Comparison of ENCODE assay signal across 22 cellular contexts in the genomic region with DNA sequence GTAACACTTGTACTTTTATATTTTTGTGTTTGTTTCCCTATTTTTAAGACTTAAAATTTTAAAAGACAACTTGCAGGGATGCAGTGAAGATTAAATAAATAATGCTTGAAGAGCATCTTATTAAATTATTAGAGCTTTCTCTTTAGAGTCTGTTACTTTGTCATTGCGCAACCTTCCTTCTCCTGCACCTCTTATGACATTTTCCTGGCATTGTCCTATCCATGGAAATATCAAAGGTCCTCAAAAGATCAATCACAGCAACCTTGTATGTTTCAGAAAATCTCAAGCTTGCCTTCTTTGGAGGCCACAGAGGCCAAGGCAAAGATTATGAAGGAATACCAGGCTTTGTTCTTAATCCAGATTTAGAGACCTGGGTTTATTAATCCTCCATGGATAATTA.
DNase-seq lines count a peak whose midpoint lies in the region; ATAC-seq, FAIRE-seq and TF ChIP-seq lines count a peak whose summit lies in the region.
"Had no signal": no experiment of that assay in that cellular context is flagged by ENCODE, and none has a peak within 500 bp of the region (broad histone marks: within the 10 kb centered on the region; RNA-seq: fewer than 3 reads in every experiment).

No MANE protein-coding gene starts in this region.

- TF ChIP-seq RAD21 in HepG2 (CRISPR knock-in tag; IDR thresholded peaks at IDR 0.05) (no peak), IMR-90 (IDR thresholded peaks at IDR 0.05; ENCODE audit: low read length) (no peak), K562 (CRISPR knock-in tag; conservative IDR thresholded peaks at IDR 0.05 in 1 of 2, IDR thresholded peaks at IDR 0.05 in 1 of 2) (no peak)

- no peak for TF ChIP-seq POLR2A in HepG2 (IDR thresholded peaks at IDR 0.05; ENCODE audit: insufficient read depth in 1 of 2, low read depth in 2 of 2, low read length in 2 of 2)
- TF ChIP-seq POLR2A in right lobe of liver (IDR thresholded peaks at IDR 0.05) = no peak
- TF ChIP-seq POLR2A in IMR-90 (IDR thresholded peaks at IDR 0.05; ENCODE audit: low read depth, low read length) = no peak
- no peak for TF ChIP-seq POLR2A in K562 (conservative IDR thresholded peaks at IDR 0.05)

- dilution Hi-C loops in IMR-90 (cut with HindIII; ENCODE audit: low sequenced_read_pairs, unreplicated experiment) = no loop called here

- TF ChIP-seq CTCF in HepG2 (CRISPR knock-in tag; IDR thresholded peaks at IDR 0.05) = no peak
- no peak for TF ChIP-seq CTCF in right lobe of liver (IDR thresholded peaks at IDR 0.05)
- no peak for TF ChIP-seq CTCF in IMR-90 (conservative IDR thresholded peaks at IDR 0.05; ENCODE audit: low read depth, low read length)
- no peak for TF ChIP-seq CTCF in K562 (IDR thresholded peaks at IDR 0.05 in 2 of 3, conservative IDR thresholded peaks at IDR 0.05 in 1 of 3; ENCODE audit: insufficient read depth in 2 of 3, low read depth in 1 of 3, low read length in 3 of 3)

- DNase-seq in HepG2 (ENCODE audit: low spot score) (no peak), right lobe of liver (no peak), IMR-90 (no peak), K562 (ENCODE audit: extremely low read depth in 1 of 4, low spot score in 3 of 4) (no peak), posterior vena cava (ENCODE audit: low spot score) (no peak), mesenteric fat pad (ENCODE audit: low spot score) (no peak)
- DNase-seq: 8988T; ACHN; BE2C; C1 segment of cervical spinal cord; CD4-positive, alpha-beta memory T cell; CD4-positive, CD25-positive, alpha-beta regulatory T cell; CD8-positive, alpha-beta memory T cell; COR-L47; DMS79 treated with DMSO at 0.1 percent for 48 hours; GF-D8 had no signal

- H3K36me3 ChIP-seq in HepG2 (replicated peaks in 1 of 2; ENCODE audit: control insufficient read depth in 1 of 2, insufficient read depth in 2 of 2, low read length in 2 of 2) = no peaks in the 10 kb centered on the region
- no peaks in the 10 kb centered on the region for H3K36me3 ChIP-seq in right lobe of liver
- no peaks in the 10 kb centered on the region for H3K36me3 ChIP-seq in IMR-90 (ENCODE audit: control insufficient read depth, insufficient read depth, low read length)
- no peaks in the 10 kb centered on the region for H3K36me3 ChIP-seq in K562 (ENCODE audit: control insufficient read depth, insufficient read depth, low read length)
- H3K36me3 ChIP-seq: BE2C, BLaER1 had no signal

- H3K4me3 ChIP-seq in HepG2 (replicated peaks in 1 of 3; ENCODE audit: insufficient read depth in 1 of 3, low read depth in 2 of 3, low read length in 3 of 3) (no peak overlapping the region), right lobe of liver (no peak overlapping the region), IMR-90 (ENCODE audit: insufficient read depth, low read depth, low read length) (no peak overlapping the region), K562 (no peak overlapping the region)
- H3K4me3 ChIP-seq: BLaER1 had no signal

- H3K4me2 ChIP-seq in HepG2 (ENCODE audit: low read depth, low read length) (no peak overlapping the region), IMR-90 (ENCODE audit: low read depth, low read length) (no peak overlapping the region), K562 (ENCODE audit: insufficient read depth, low read length) (no peak overlapping the region)
- H3K4me2 ChIP-seq: BLaER1 had no signal

- CTCF ChIA-PET in HepG2 (lab: Yijun Ruan, JAX; ENCODE audit: low intra/inter-chr PET ratio, low total read pairs) = no interaction called here
- CTCF ChIA-PET in IMR-90 (lab: Yijun Ruan, JAX) = no interaction called here
- CTCF ChIA-PET in K562 (lab: Yijun Ruan, JAX; ENCODE audit: low intra/inter-chr PET ratio) = no interaction called here

- H3K18ac ChIP-seq in IMR-90 (ENCODE audit: low read depth, low read length) = no peak overlapping the region

- no peak overlapping the region for H3K4ac ChIP-seq in IMR-90 (ENCODE audit: low read depth, low read length)

- H2BK20ac ChIP-seq in IMR-90 (ENCODE audit: low read depth, low read length) = no peak overlapping the region

- H3K9me1 ChIP-seq in IMR-90 (ENCODE audit: insufficient read depth, low read length) (no peaks in the 10 kb centered on the region), K562 (ENCODE audit: control insufficient read depth, insufficient read depth, low read length) (no peaks in the 10 kb centered on the region)

- no peak overlapping the region for H2AK9ac ChIP-seq in IMR-90 (replicated peaks; ENCODE audit: low read depth, low read length, poor library complexity)

- H4K91ac ChIP-seq in IMR-90 (ENCODE audit: insufficient read depth, low read depth, low read length) = no peak overlapping the region

- H3K14ac ChIP-seq in IMR-90 (replicated peaks; ENCODE audit: low read depth, low read length) = no peak overlapping the region

- POLR2A ChIA-PET in HepG2 (lab: Yijun Ruan, JAX) (no interaction called here), IMR-90 (lab: Charles Lee; ENCODE audit: unreplicated experiment) (no interaction called here), K562 (lab: Yijun Ruan, JAX) (no interaction called here)

- intact Hi-C loops in HepG2 (cut with micrococcal nuclease; ENCODE audit: unreplicated experiment) (no loop called here), right lobe of liver (cut with DNase I) (no loop called here), IMR-90 (cut with micrococcal nuclease) (no loop called here), K562 (cut with micrococcal nuclease) (no loop called here), posterior vena cava (cut with DNase I) (no loop called here)

- in situ Hi-C loops in HepG2 (cut with HindIII; ENCODE audit: extremely low pct_ligation_motif_present, low pct_unique_long_range_greater_than_20kb) (no loop called here), IMR-90 (cut with MboI; ENCODE audit: low sequenced_read_pairs) (no loop called here), K562 (cut with MboI) (no loop called here)

- no peak for FAIRE-seq in HepG2 (lab: Jason Lieb, UNC)
- FAIRE-seq in K562 (lab: Jason Lieb, UNC) = no peak
- FAIRE-seq: A204.1, G401.6, GM12891, GM19239 had no signal

- H4K8ac ChIP-seq in IMR-90 (ENCODE audit: low read depth in 2 of 2, low read length in 2 of 2) = no peak overlapping the region

- H3K9ac ChIP-seq in HepG2 (ENCODE audit: insufficient read depth, low read depth, low read length) (no peak overlapping the region), IMR-90 (ENCODE audit: low read depth, low read length) (no peak overlapping the region), K562 (ENCODE audit: insufficient read depth in 1 of 2, low read depth in 2 of 2, low read length in 2 of 2) (no peak overlapping the region)
- H3K9ac ChIP-seq: BLaER1 had no signal

- H3K9me3 ChIP-seq in HepG2 (ENCODE audit: low read length) (peaks cover 30% of the 10 kb centered on the region), right lobe of liver (no peaks in the 10 kb centered on the region), IMR-90 (ENCODE audit: control insufficient read depth, insufficient read depth, low read length) (peaks cover 10% of the 10 kb centered on the region; the same call in 1 of the 2 replicates), K562 (replicated peaks; ENCODE audit: control insufficient read depth, insufficient read depth, low read depth, low read length) (no peaks in the 10 kb centered on the region)
- H3K9me3 ChIP-seq: BE2C had no signal

- BruUV-seq in HepG2 (replicated peaks; lab: Mats Ljungman, UMichigan) (no TSS peak), IMR-90 (replicated peaks; lab: Mats Ljungman, UMichigan) (no TSS peak), K562 (replicated peaks; lab: Mats Ljungman, UMichigan) (no TSS peak)

- H3K79me2 ChIP-seq in HepG2 (ENCODE audit: insufficient read depth, low read length) (no peaks in the 10 kb centered on the region), K562 (ENCODE audit: control insufficient read depth, insufficient read depth, low read length) (no peaks in the 10 kb centered on the region)

- H3K23ac ChIP-seq in IMR-90 (ENCODE audit: low read depth, low read length) = no peak overlapping the region

- no peaks in the 10 kb centered on the region for H3K4me1 ChIP-seq in HepG2 (ENCODE audit: insufficient read depth, low read length)
- H3K4me1 ChIP-seq in right lobe of liver = no peaks in the 10 kb centered on the region
- H3K4me1 ChIP-seq in IMR-90 (ENCODE audit: control insufficient read depth, insufficient read depth, low read length) = no peaks in the 10 kb centered on the region
- no peaks in the 10 kb centered on the region for H3K4me1 ChIP-seq in K562 (replicated peaks in 1 of 2; ENCODE audit: control insufficient read depth in 2 of 2, insufficient read depth in 2 of 2, low read length in 2 of 2)
- H3K4me1 ChIP-seq: BE2C, BLaER1 had no signal

- H3K27ac ChIP-seq in HepG2 (ENCODE audit: extremely low read length, insufficient read depth, low read length) (no peak overlapping the region), right lobe of liver (no peak overlapping the region), IMR-90 (ENCODE audit: insufficient read depth, low read length) (no peak overlapping the region), K562 (ENCODE audit: extremely low read depth, low read depth, low read length) (no peak overlapping the region)
- H3K27ac ChIP-seq: BLaER1 had no signal

- H2BK120ac ChIP-seq in IMR-90 (ENCODE audit: low read depth, low read length) = no peak overlapping the region

- no peak overlapping the region for H2BK15ac ChIP-seq in IMR-90 (ENCODE audit: low read depth, low read length)

- ATAC-seq in HepG2 (no peak), right lobe of liver (no peak), IMR-90 (ENCODE audit: low read depth) (no peak), K562 (no peak), HG02798 (IDR thresholded peaks at IDR 0.05; ENCODE audit: poor library complexity, unreplicated experiment) (no peak)

- H2BK5ac ChIP-seq in IMR-90 (ENCODE audit: low read depth, low read length, poor library complexity, severe bottlenecking) = no peak overlapping the region

- no peaks in the 10 kb centered on the region for H3K79me1 ChIP-seq in IMR-90 (ENCODE audit: low read depth in 1 of 2, low read length in 2 of 2)

- H3K56ac ChIP-seq in IMR-90 (ENCODE audit: extremely low read depth, insufficient read depth, low read length) = no peak overlapping the region

- H2AFZ ChIP-seq in HepG2 (ENCODE audit: low read length) = no peak overlapping the region
- no peak overlapping the region for H2AFZ ChIP-seq in IMR-90 (replicated peaks; ENCODE audit: low read length, poor library complexity)
- no peak overlapping the region for H2AFZ ChIP-seq in K562 (ENCODE audit: low read depth, low read length)

- TF ChIP-seq EP300 in HepG2 (IDR thresholded peaks at IDR 0.05; ENCODE audit: low read depth in 2 of 2, low read length in 2 of 2) (no peak), HepG2 (CRISPR knock-in tag; IDR thresholded peaks at IDR 0.05; ENCODE audit: borderline replicate concordance) (no peak), K562 (IDR thresholded peaks at IDR 0.05; ENCODE audit: low read length) (no peak)

- H3K27me3 ChIP-seq in HepG2 (ENCODE audit: control insufficient read depth in 1 of 2, insufficient read depth in 2 of 2, low read length in 2 of 2) = no peaks in the 10 kb centered on the region
- H3K27me3 ChIP-seq in right lobe of liver = no peaks in the 10 kb centered on the region
- H3K27me3 ChIP-seq in IMR-90 (ENCODE audit: control insufficient read depth, insufficient read depth, low read length) = no peaks in the 10 kb centered on the region
- no peaks in the 10 kb centered on the region for H3K27me3 ChIP-seq in K562 (ENCODE audit: control insufficient read depth in 2 of 2, insufficient read depth in 2 of 2, low read length in 2 of 2)
- H3K27me3 ChIP-seq: BE2C, BLaER1 had no signal

- H4K20me1 ChIP-seq in HepG2 (ENCODE audit: insufficient read depth, low read length) (no peaks in the 10 kb centered on the region), IMR-90 (ENCODE audit: insufficient read depth, low read length) (no peaks in the 10 kb centered on the region), K562 (replicated peaks; ENCODE audit: control insufficient read depth, insufficient read depth, low read length) (no peaks in the 10 kb centered on the region)
- H4K20me1 ChIP-seq: BLaER1 had no signal

- no peak overlapping the region for H4K5ac ChIP-seq in IMR-90 (ENCODE audit: low read depth, low read length)

- H2AK5ac ChIP-seq in IMR-90 (ENCODE audit: low read depth, low read length) = no peak overlapping the region

- 10% methylated on average over 1 of the region's 1 CpG for WGBS in HepG2 (ENCODE audit: low lambda C conversion rate)
- 59% methylated on average over 1 of the region's 1 CpG for WGBS in right lobe of liver (ENCODE audit: insufficient coverage, low coverage, low lambda C conversion rate, missing lambda C conversion rate)
- WGBS in IMR-90 (ENCODE audit: extremely low coverage in 2 of 2, insufficient read length in 1 of 2), 2 experiments = no CpG with 5 or more reads among the region's 1 CpG
- 0% methylated on average over 1 of the region's 1 CpG for WGBS in K562 (ENCODE audit: insufficient coverage, low coverage, missing lambda C conversion rate)

Comparison
In these comparisons a context has a peak if more than half of its experiments do, and no peak if none do; other contexts are left out.
1. Of the 241 proteins assayed by ChIP-seq in both HepG2 and K562: peak only in HepG2: none; only in K562: none; in both: CEBPB; in neither: 239; mixed calls (peak in some experiments, not most) for 1.